1 cellular context compared by ENCODE assay signal in the genomic region with DNA sequence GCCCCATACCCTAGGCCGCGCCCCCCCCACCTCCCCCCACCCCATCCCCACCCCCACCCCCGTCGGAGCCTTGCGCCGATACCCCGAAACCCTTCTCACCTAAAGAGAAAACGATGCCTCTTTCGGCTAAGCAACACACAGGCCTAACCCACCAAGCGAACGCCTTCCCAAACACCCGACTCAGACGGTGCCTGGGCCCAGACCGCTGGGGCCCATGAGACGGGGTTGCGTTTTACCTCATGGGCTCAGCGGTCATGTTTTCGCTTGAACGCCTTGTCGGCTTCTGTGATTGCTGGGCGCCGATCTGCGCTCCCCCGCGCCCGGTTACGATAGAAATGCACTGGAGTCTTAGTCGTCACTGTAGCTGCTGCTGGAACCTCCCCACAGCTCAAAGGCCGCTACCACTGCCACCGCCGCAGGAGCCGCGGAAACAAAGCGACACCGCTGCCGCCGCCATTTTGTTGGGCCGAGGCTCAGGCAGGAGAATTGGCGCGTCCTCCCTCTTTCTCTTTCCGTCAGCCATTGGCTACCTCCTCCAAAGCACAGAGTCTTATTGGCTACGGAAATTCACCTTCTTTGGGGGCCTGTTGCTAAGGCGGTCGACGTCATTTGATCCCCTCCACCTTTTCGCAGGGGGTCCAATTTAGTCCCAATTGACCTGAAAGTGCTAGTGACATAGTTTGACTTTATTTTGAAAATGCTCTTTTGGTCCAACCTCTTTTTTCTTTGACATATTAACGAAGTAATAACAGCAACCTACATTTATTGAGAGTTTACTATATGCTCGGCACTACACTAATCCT.
TF ChIP-seq lines count a peak whose summit lies in the region.

A gene with protein sequence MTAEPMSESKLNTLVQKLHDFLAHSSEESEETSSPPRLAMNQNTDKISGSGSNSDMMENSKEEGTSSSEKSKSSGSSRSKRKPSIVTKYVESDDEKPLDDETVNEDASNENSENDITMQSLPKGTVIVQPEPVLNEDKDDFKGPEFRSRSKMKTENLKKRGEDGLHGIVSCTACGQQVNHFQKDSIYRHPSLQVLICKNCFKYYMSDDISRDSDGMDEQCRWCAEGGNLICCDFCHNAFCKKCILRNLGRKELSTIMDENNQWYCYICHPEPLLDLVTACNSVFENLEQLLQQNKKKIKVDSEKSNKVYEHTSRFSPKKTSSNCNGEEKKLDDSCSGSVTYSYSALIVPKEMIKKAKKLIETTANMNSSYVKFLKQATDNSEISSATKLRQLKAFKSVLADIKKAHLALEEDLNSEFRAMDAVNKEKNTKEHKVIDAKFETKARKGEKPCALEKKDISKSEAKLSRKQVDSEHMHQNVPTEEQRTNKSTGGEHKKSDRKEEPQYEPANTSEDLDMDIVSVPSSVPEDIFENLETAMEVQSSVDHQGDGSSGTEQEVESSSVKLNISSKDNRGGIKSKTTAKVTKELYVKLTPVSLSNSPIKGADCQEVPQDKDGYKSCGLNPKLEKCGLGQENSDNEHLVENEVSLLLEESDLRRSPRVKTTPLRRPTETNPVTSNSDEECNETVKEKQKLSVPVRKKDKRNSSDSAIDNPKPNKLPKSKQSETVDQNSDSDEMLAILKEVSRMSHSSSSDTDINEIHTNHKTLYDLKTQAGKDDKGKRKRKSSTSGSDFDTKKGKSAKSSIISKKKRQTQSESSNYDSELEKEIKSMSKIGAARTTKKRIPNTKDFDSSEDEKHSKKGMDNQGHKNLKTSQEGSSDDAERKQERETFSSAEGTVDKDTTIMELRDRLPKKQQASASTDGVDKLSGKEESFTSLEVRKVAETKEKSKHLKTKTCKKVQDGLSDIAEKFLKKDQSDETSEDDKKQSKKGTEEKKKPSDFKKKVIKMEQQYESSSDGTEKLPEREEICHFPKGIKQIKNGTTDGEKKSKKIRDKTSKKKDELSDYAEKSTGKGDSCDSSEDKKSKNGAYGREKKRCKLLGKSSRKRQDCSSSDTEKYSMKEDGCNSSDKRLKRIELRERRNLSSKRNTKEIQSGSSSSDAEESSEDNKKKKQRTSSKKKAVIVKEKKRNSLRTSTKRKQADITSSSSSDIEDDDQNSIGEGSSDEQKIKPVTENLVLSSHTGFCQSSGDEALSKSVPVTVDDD (N-terminal part only) (minus strand): TSS at position 471 of the 803 bp plus-strand sequence. CDS start 215 bp downstream, at position 256.

TF ChIP-seq in HEK293, 187 proteins besides CTCF, POLR2A, EP300 and RAD21 (continued from another document and continues in another):
- TF ChIP-seq, protein P1, sequence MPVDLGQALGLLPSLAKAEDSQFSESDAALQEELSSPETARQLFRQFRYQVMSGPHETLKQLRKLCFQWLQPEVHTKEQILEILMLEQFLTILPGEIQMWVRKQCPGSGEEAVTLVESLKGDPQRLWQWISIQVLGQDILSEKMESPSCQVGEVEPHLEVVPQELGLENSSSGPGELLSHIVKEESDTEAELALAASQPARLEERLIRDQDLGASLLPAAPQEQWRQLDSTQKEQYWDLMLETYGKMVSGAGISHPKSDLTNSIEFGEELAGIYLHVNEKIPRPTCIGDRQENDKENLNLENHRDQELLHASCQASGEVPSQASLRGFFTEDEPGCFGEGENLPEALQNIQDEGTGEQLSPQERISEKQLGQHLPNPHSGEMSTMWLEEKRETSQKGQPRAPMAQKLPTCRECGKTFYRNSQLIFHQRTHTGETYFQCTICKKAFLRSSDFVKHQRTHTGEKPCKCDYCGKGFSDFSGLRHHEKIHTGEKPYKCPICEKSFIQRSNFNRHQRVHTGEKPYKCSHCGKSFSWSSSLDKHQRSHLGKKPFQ (tag by site-specific recombination; IDR thresholded peaks at IDR 0.05), result peak; percentile 28; the same call in 1 of the 2 replicates
- no peak for TF ChIP-seq ZNF433 (tag by site-specific recombination; IDR thresholded peaks at IDR 0.05; ENCODE audit: low read depth)
- peak; percentile 70 for TF ChIP-seq SP2 (tag by site-specific recombination; IDR thresholded peaks at IDR 0.05)
- TF ChIP-seq ZNF138 (tag by site-specific recombination; IDR thresholded peaks at IDR 0.05; ENCODE audit: borderline replicate concordance), result no peak
- TF ChIP-seq ZFP3 (tag by site-specific recombination; IDR thresholded peaks at IDR 0.05; ENCODE audit: low read depth), result no peak
- TF ChIP-seq, protein P2, sequence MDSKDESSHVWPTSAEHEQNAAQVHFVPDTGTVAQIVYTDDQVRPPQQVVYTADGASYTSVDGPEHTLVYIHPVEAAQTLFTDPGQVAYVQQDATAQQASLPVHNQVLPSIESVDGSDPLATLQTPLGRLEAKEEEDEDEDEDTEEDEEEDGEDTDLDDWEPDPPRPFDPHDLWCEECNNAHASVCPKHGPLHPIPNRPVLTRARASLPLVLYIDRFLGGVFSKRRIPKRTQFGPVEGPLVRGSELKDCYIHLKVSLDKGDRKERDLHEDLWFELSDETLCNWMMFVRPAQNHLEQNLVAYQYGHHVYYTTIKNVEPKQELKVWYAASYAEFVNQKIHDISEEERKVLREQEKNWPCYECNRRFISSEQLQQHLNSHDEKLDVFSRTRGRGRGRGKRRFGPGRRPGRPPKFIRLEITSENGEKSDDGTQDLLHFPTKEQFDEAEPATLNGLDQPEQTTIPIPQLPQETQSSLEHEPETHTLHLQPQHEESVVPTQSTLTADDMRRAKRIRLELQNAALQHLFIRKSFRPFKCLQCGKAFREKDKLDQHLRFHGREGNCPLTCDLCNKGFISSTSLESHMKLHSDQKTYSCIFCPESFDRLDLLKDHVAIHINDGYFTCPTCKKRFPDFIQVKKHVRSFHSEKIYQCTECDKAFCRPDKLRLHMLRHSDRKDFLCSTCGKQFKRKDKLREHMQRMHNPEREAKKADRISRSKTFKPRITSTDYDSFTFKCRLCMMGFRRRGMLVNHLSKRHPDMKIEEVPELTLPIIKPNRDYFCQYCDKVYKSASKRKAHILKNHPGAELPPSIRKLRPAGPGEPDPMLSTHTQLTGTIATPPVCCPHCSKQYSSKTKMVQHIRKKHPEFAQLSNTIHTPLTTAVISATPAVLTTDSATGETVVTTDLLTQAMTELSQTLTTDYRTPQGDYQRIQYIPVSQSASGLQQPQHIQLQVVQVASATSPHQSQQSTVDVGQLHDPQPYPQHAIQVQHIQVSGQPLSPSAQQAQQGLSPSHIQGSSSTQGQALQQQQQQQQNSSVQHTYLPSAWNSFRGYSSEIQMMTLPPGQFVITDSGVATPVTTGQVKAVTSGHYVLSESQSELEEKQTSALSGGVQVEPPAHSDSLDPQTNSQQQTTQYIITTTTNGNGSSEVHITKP (tag by site-specific recombination; IDR thresholded peaks at IDR 0.05), result peak; percentile 93
- no peak for TF ChIP-seq ZNF391 (tag by site-specific recombination; IDR thresholded peaks at IDR 0.05; ENCODE audit: borderline replicate concordance, low read depth)
- peak; percentile 63; the same call in 1 of the 2 replicates for TF ChIP-seq YY2 (tag by site-specific recombination; IDR thresholded peaks at IDR 0.05)
- TF ChIP-seq GLI4 (tag by site-specific recombination; IDR thresholded peaks at IDR 0.05), result no peak
- no peak for TF ChIP-seq ZFHX2 (tag by site-specific recombination; conservative IDR thresholded peaks at IDR 0.05)
- TF ChIP-seq, protein P3, sequence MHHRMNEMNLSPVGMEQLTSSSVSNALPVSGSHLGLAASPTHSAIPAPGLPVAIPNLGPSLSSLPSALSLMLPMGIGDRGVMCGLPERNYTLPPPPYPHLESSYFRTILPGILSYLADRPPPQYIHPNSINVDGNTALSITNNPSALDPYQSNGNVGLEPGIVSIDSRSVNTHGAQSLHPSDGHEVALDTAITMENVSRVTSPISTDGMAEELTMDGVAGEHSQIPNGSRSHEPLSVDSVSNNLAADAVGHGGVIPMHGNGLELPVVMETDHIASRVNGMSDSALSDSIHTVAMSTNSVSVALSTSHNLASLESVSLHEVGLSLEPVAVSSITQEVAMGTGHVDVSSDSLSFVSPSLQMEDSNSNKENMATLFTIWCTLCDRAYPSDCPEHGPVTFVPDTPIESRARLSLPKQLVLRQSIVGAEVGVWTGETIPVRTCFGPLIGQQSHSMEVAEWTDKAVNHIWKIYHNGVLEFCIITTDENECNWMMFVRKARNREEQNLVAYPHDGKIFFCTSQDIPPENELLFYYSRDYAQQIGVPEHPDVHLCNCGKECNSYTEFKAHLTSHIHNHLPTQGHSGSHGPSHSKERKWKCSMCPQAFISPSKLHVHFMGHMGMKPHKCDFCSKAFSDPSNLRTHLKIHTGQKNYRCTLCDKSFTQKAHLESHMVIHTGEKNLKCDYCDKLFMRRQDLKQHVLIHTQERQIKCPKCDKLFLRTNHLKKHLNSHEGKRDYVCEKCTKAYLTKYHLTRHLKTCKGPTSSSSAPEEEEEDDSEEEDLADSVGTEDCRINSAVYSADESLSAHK (tag by site-specific recombination; IDR thresholded peaks at IDR 0.05), result no peak
- no peak for TF ChIP-seq ZBTB48 (tag by site-specific recombination; IDR thresholded peaks at IDR 0.05)
- TF ChIP-seq ZNF585B (tag by site-specific recombination; IDR thresholded peaks at IDR 0.05), result no peak
- TF ChIP-seq ZNF629 (tag by site-specific recombination; IDR thresholded peaks at IDR 0.05), result peak; percentile 89
- TF ChIP-seq ZNF600 (tag by site-specific recombination; IDR thresholded peaks at IDR 0.05), result no peak
- peak; percentile 35; the same call in 1 of the 2 replicates for TF ChIP-seq ZEB2 (tag by site-specific recombination; IDR thresholded peaks at IDR 0.05)
- TF ChIP-seq ZNF791 (tag by site-specific recombination; IDR thresholded peaks at IDR 0.05), result no peak
- TF ChIP-seq ZFP69B (tag by site-specific recombination; IDR thresholded peaks at IDR 0.05), result peak; percentile 72
- no peak for TF ChIP-seq ZNF558 (tag by site-specific recombination; IDR thresholded peaks at IDR 0.05)
- no peak for TF ChIP-seq ZNF596 (tag by site-specific recombination; IDR thresholded peaks at IDR 0.05)
- TF ChIP-seq ZNF510 (tag by site-specific recombination; IDR thresholded peaks at IDR 0.05; ENCODE audit: insufficient replicate concordance), result no peak
- TF ChIP-seq ZNF302 (tag by site-specific recombination; IDR thresholded peaks at IDR 0.05; ENCODE audit: low read depth), result no peak
- no peak for TF ChIP-seq HOXD13 (CRISPR knock-in tag; IDR thresholded peaks at IDR 0.05; ENCODE audit: borderline replicate concordance)
- peak; percentile 37; the same call in 1 of the 2 replicates for TF ChIP-seq SP3 (tag by site-specific recombination; IDR thresholded peaks at IDR 0.05)
- TF ChIP-seq ZNF561 (tag by site-specific recombination; IDR thresholded peaks at IDR 0.05; ENCODE audit: borderline replicate concordance), result no peak
- TF ChIP-seq ZNF544 (tag by site-specific recombination; IDR thresholded peaks at IDR 0.05), result no peak
- TF ChIP-seq ZNF19 (tag by site-specific recombination; IDR thresholded peaks at IDR 0.05; ENCODE audit: low read depth), result no peak
- no peak for TF ChIP-seq ZNF23 (tag by site-specific recombination; IDR thresholded peaks at IDR 0.05; ENCODE audit: borderline replicate concordance)
- TF ChIP-seq ZNF530 (tag by site-specific recombination; IDR thresholded peaks at IDR 0.05; ENCODE audit: low read depth), result no peak
- no peak for TF ChIP-seq ZNF529 (tag by site-specific recombination; IDR thresholded peaks at IDR 0.05; ENCODE audit: insufficient replicate concordance)
- TF ChIP-seq, protein P4, sequence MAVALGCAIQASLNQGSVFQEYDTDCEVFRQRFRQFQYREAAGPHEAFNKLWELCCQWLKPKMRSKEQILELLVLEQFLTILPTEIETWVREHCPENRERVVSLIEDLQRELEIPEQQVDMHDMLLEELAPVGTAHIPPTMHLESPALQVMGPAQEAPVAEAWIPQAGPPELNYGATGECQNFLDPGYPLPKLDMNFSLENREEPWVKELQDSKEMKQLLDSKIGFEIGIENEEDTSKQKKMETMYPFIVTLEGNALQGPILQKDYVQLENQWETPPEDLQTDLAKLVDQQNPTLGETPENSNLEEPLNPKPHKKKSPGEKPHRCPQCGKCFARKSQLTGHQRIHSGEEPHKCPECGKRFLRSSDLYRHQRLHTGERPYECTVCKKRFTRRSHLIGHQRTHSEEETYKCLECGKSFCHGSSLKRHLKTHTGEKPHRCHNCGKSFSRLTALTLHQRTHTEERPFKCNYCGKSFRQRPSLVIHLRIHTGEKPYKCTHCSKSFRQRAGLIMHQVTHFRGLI (tag by site-specific recombination; IDR thresholded peaks at IDR 0.05), result no peak
- TF ChIP-seq ZNF24 (tag by site-specific recombination; IDR thresholded peaks at IDR 0.05), result no peak
- TF ChIP-seq, protein P5, sequence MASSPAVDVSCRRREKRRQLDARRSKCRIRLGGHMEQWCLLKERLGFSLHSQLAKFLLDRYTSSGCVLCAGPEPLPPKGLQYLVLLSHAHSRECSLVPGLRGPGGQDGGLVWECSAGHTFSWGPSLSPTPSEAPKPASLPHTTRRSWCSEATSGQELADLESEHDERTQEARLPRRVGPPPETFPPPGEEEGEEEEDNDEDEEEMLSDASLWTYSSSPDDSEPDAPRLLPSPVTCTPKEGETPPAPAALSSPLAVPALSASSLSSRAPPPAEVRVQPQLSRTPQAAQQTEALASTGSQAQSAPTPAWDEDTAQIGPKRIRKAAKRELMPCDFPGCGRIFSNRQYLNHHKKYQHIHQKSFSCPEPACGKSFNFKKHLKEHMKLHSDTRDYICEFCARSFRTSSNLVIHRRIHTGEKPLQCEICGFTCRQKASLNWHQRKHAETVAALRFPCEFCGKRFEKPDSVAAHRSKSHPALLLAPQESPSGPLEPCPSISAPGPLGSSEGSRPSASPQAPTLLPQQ (tag by site-specific recombination; IDR thresholded peaks at IDR 0.05), result peak; percentile 79
- TF ChIP-seq RBAK (tag by site-specific recombination; IDR thresholded peaks at IDR 0.05), result no peak
- TF ChIP-seq ZNF549 (tag by site-specific recombination; IDR thresholded peaks at IDR 0.05), result no peak
- no peak for TF ChIP-seq KLF1 (tag by site-specific recombination; IDR thresholded peaks at IDR 0.05)
- TF ChIP-seq, protein P6, sequence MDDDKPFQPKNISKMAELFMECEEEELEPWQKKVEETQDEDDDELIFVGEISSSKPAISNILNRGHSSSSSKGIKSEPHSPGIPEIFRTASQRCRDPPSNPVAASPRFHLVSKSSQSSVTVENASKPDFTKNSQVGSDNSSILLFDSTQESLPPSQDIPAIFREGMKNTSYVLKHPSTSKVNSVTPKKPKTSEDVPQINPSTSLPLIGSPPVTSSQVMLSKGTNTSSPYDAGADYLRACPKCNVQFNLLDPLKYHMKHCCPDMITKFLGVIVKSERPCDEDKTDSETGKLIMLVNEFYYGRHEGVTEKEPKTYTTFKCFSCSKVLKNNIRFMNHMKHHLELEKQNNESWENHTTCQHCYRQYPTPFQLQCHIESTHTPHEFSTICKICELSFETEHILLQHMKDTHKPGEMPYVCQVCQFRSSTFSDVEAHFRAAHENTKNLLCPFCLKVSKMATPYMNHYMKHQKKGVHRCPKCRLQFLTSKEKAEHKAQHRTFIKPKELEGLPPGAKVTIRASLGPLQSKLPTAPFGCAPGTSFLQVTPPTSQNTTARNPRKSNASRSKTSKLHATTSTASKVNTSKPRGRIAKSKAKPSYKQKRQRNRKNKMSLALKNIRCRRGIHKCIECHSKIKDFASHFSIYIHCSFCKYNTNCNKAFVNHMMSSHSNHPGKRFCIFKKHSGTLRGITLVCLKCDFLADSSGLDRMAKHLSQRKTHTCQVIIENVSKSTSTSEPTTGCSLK (tag by site-specific recombination; IDR thresholded peaks at IDR 0.05), result no peak
- peak; percentile 100 for TF ChIP-seq ZNF664 (tag by site-specific recombination; IDR thresholded peaks at IDR 0.05)
- TF ChIP-seq, protein P7, sequence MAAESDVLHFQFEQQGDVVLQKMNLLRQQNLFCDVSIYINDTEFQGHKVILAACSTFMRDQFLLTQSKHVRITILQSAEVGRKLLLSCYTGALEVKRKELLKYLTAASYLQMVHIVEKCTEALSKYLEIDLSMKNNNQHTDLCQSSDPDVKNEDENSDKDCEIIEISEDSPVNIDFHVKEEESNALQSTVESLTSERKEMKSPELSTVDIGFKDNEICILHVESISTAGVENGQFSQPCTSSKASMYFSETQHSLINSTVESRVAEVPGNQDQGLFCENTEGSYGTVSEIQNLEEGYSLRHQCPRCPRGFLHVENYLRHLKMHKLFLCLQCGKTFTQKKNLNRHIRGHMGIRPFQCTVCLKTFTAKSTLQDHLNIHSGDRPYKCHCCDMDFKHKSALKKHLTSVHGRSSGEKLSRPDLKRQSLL (tag by site-specific recombination; IDR thresholded peaks at IDR 0.05), result no peak
- no peak for TF ChIP-seq ZNF223 (tag by site-specific recombination; IDR thresholded peaks at IDR 0.05)
